In the genomic region with DNA sequence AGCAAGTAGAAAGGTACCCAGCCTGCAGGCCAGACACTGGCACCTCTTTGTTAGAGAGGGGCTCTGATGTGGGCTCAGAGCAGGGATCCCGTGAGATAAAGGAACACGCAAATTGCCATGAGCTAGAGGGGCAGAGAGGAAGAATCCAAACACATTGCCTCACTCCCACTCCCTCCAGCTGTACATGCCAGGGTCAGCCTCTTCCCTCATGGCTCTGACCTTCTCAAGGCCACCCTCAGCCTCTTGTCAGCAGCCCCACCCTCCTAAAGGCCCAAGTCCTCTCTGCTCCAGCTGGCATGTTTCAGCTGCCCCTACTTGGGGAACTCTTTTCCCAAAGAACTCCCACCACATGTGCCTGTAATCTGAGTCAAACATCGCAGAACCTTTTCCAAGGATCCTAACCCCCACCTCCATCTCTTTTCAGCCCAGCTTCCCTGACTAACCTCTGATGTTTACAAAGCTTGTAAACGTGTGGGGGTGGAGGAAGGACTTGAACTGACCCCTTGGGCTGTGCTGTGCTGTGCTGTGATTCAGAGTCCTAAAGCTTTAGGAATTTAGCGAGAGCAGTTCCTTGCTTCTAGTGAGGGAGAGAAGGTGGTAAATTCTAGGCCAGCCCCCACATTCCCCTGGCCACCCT, we compare ENCODE assay signal across 1 cellular context.
A peak's percentile ranks its signal among the peaks of the same experiment; 100 is the strongest.
TF ChIP-seq lines count a peak whose summit lies in the region.

No MANE protein-coding gene starts in this region.

TF ChIP-seq in HepG2, 621 proteins besides CTCF, POLR2A, EP300 and RAD21 (continued from another document and continues in another):
- TF ChIP-seq PRPF4 (IDR thresholded peaks at IDR 0.05; ENCODE audit: low read depth, low read length, poor library complexity, severe bottlenecking) (no peak), PAF1 (CRISPR knock-in tag; IDR thresholded peaks at IDR 0.05) (no peak), ZSCAN25 (CRISPR knock-in tag; IDR thresholded peaks at IDR 0.05) (no peak), NPAS2 (CRISPR knock-in tag; IDR thresholded peaks at IDR 0.05; ENCODE audit: borderline replicate concordance) (no peak), RBM39 (IDR thresholded peaks at IDR 0.05; ENCODE audit: low read depth, low read length, poor library complexity, severe bottlenecking) (no peak), ZNF121 (CRISPR knock-in tag; IDR thresholded peaks at IDR 0.05) (no peak), ZNF547 (CRISPR knock-in tag; IDR thresholded peaks at IDR 0.05) (no peak), PLRG1 (conservative IDR thresholded peaks at IDR 0.05) (no peak), KAT7 (CRISPR knock-in tag; IDR thresholded peaks at IDR 0.05; ENCODE audit: borderline replicate concordance) (no peak), NR2F2 (IDR thresholded peaks at IDR 0.05; ENCODE audit: borderline replicate concordance, low read depth) (no peak), ZFP41 (CRISPR knock-in tag; IDR thresholded peaks at IDR 0.05; ENCODE audit: borderline replicate concordance) (no peak), ZNF431 (CRISPR knock-in tag; IDR thresholded peaks at IDR 0.05; ENCODE audit: borderline replicate concordance, low read depth) (no peak), KLF6 (CRISPR knock-in tag; IDR thresholded peaks at IDR 0.05) (no peak), DPF2 (CRISPR knock-in tag; IDR thresholded peaks at IDR 0.05; ENCODE audit: borderline replicate concordance, low read depth) (no peak), ZNF160 (CRISPR knock-in tag; IDR thresholded peaks at IDR 0.05) (no peak), DNMT1 (CRISPR knock-in tag; IDR thresholded peaks at IDR 0.05) (no peak), SMAD1 (CRISPR knock-in tag; IDR thresholded peaks at IDR 0.05; ENCODE audit: borderline replicate concordance, low read depth) (no peak), TP53 (CRISPR knock-in tag; conservative IDR thresholded peaks at IDR 0.05) (no peak), ZFX (CRISPR knock-in tag; IDR thresholded peaks at IDR 0.05; ENCODE audit: low read depth) (peak; percentile 28; the same call in 1 of the 2 replicates), ZNF747 (CRISPR knock-in tag; IDR thresholded peaks at IDR 0.05; ENCODE audit: borderline replicate concordance) (0 out of 2 replicates have a peak, but pooled peaks have one; percentile 31), ZNF446 (CRISPR knock-in tag; IDR thresholded peaks at IDR 0.05) (no peak), YY1 (IDR thresholded peaks at IDR 0.05; ENCODE audit: insufficient read depth, insufficient replicate concordance, low read depth, low read length) (no peak), MAFK (conservative IDR thresholded peaks at IDR 0.05 in 1 of 2, IDR thresholded peaks at IDR 0.05 in 1 of 2; ENCODE audit: low read length in 2 of 2) (no peak), ZNF224 (CRISPR knock-in tag; IDR thresholded peaks at IDR 0.05) (no peak), ZNF629 (CRISPR knock-in tag; conservative IDR thresholded peaks at IDR 0.05) (no peak), TOPORS (CRISPR knock-in tag; IDR thresholded peaks at IDR 0.05) (no peak), ZNF510 (CRISPR knock-in tag; IDR thresholded peaks at IDR 0.05; ENCODE audit: low read depth) (no peak), ZFY (CRISPR knock-in tag; IDR thresholded peaks at IDR 0.05) (no peak), SAFB2 (CRISPR knock-in tag; IDR thresholded peaks at IDR 0.05; ENCODE audit: borderline replicate concordance, low read depth) (no peak), ZNF34 (CRISPR knock-in tag; IDR thresholded peaks at IDR 0.05; ENCODE audit: borderline replicate concordance) (no peak), ZNF232 (CRISPR knock-in tag; IDR thresholded peaks at IDR 0.05; ENCODE audit: borderline replicate concordance) (no peak), ZNF451 (CRISPR knock-in tag; IDR thresholded peaks at IDR 0.05) (no peak), SRF (IDR thresholded peaks at IDR 0.05; ENCODE audit: low read depth, low read length) (no peak), ZNF337 (CRISPR knock-in tag; IDR thresholded peaks at IDR 0.05; ENCODE audit: borderline replicate concordance, low read depth) (no peak), ARNT2 (CRISPR knock-in tag; IDR thresholded peaks at IDR 0.05; ENCODE audit: low read depth) (no peak), CENPT (CRISPR knock-in tag; IDR thresholded peaks at IDR 0.05; ENCODE audit: low read depth) (no peak), IKZF4 (CRISPR knock-in tag; IDR thresholded peaks at IDR 0.05; ENCODE audit: borderline replicate concordance, low read depth, not compliant biosample characterization) (no peak), FOXA3 (CRISPR knock-in tag; IDR thresholded peaks at IDR 0.05) (peak; percentile 71)
- TF ChIP-seq, protein P1, sequence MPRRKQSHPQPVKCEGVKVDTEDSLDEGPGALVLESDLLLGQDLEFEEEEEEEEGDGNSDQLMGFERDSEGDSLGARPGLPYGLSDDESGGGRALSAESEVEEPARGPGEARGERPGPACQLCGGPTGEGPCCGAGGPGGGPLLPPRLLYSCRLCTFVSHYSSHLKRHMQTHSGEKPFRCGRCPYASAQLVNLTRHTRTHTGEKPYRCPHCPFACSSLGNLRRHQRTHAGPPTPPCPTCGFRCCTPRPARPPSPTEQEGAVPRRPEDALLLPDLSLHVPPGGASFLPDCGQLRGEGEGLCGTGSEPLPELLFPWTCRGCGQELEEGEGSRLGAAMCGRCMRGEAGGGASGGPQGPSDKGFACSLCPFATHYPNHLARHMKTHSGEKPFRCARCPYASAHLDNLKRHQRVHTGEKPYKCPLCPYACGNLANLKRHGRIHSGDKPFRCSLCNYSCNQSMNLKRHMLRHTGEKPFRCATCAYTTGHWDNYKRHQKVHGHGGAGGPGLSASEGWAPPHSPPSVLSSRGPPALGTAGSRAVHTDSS (CRISPR knock-in tag; conservative IDR thresholded peaks at IDR 0.05), result no peak
- TF ChIP-seq, protein P2, sequence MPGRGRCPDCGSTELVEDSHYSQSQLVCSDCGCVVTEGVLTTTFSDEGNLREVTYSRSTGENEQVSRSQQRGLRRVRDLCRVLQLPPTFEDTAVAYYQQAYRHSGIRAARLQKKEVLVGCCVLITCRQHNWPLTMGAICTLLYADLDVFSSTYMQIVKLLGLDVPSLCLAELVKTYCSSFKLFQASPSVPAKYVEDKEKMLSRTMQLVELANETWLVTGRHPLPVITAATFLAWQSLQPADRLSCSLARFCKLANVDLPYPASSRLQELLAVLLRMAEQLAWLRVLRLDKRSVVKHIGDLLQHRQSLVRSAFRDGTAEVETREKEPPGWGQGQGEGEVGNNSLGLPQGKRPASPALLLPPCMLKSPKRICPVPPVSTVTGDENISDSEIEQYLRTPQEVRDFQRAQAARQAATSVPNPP (CRISPR knock-in tag; IDR thresholded peaks at IDR 0.05), result no peak
- TF ChIP-seq, protein P3, sequence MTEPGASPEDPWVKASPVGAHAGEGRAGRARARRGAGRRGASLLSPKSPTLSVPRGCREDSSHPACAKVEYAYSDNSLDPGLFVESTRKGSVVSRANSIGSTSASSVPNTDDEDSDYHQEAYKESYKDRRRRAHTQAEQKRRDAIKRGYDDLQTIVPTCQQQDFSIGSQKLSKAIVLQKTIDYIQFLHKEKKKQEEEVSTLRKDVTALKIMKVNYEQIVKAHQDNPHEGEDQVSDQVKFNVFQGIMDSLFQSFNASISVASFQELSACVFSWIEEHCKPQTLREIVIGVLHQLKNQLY (CRISPR knock-in tag; IDR thresholded peaks at IDR 0.05), result peak; percentile 93
- TF ChIP-seq, protein P4, sequence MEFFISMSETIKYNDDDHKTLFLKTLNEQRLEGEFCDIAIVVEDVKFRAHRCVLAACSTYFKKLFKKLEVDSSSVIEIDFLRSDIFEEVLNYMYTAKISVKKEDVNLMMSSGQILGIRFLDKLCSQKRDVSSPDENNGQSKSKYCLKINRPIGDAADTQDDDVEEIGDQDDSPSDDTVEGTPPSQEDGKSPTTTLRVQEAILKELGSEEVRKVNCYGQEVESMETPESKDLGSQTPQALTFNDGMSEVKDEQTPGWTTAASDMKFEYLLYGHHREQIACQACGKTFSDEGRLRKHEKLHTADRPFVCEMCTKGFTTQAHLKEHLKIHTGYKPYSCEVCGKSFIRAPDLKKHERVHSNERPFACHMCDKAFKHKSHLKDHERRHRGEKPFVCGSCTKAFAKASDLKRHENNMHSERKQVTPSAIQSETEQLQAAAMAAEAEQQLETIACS (CRISPR knock-in tag; IDR thresholded peaks at IDR 0.05), result no peak
- TF ChIP-seq, protein P5, sequence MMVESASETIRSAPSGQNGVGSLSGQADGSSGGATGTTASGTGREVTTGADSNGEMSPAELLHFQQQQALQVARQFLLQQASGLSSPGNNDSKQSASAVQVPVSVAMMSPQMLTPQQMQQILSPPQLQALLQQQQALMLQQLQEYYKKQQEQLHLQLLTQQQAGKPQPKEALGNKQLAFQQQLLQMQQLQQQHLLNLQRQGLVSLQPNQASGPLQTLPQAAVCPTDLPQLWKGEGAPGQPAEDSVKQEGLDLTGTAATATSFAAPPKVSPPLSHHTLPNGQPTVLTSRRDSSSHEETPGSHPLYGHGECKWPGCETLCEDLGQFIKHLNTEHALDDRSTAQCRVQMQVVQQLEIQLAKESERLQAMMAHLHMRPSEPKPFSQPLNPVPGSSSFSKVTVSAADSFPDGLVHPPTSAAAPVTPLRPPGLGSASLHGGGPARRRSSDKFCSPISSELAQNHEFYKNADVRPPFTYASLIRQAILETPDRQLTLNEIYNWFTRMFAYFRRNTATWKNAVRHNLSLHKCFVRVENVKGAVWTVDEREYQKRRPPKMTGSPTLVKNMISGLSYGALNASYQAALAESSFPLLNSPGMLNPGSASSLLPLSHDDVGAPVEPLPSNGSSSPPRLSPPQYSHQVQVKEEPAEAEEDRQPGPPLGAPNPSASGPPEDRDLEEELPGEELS (CRISPR knock-in tag; IDR thresholded peaks at IDR 0.05), result 0 out of 2 replicates have a peak, but pooled peaks have one; percentile 6
- TF ChIP-seq, protein P6, sequence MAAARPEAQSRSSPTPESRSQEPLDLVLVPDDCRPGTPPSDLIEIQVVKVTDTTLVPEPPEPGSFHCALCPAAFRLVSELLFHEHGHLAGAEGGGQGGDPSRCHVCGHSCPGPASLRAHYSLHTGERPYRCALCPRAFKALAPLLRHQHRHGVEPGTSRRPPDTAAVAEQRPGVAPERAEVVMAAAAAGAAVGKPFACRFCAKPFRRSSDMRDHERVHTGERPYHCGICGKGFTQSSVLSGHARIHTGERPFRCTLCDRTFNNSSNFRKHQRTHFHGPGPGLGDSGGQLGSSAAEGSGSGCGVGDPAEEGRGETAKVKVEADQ (CRISPR knock-in tag; IDR thresholded peaks at IDR 0.05; ENCODE audit: borderline replicate concordance), result no peak
- TF ChIP-seq, protein P7, sequence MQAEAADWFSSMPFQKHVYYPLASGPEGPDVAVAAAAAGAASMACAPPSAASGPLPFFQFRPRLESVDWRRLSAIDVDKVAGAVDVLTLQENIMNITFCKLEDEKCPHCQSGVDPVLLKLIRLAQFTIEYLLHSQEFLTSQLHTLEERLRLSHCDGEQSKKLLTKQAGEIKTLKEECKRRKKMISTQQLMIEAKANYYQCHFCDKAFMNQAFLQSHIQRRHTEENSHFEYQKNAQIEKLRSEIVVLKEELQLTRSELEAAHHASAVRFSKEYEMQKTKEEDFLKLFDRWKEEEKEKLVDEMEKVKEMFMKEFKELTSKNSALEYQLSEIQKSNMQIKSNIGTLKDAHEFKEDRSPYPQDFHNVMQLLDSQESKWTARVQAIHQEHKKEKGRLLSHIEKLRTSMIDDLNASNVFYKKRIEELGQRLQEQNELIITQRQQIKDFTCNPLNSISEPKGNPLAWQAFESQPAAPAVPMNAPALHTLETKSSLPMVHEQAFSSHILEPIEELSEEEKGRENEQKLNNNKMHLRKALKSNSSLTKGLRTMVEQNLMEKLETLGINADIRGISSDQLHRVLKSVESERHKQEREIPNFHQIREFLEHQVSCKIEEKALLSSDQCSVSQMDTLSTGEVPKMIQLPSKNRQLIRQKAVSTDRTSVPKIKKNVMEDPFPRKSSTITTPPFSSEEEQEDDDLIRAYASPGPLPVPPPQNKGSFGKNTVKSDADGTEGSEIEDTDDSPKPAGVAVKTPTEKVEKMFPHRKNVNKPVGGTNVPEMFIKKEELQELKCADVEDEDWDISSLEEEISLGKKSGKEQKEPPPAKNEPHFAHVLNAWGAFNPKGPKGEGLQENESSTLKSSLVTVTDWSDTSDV (CRISPR knock-in tag; IDR thresholded peaks at IDR 0.05), result no peak
- TF ChIP-seq, protein P8, sequence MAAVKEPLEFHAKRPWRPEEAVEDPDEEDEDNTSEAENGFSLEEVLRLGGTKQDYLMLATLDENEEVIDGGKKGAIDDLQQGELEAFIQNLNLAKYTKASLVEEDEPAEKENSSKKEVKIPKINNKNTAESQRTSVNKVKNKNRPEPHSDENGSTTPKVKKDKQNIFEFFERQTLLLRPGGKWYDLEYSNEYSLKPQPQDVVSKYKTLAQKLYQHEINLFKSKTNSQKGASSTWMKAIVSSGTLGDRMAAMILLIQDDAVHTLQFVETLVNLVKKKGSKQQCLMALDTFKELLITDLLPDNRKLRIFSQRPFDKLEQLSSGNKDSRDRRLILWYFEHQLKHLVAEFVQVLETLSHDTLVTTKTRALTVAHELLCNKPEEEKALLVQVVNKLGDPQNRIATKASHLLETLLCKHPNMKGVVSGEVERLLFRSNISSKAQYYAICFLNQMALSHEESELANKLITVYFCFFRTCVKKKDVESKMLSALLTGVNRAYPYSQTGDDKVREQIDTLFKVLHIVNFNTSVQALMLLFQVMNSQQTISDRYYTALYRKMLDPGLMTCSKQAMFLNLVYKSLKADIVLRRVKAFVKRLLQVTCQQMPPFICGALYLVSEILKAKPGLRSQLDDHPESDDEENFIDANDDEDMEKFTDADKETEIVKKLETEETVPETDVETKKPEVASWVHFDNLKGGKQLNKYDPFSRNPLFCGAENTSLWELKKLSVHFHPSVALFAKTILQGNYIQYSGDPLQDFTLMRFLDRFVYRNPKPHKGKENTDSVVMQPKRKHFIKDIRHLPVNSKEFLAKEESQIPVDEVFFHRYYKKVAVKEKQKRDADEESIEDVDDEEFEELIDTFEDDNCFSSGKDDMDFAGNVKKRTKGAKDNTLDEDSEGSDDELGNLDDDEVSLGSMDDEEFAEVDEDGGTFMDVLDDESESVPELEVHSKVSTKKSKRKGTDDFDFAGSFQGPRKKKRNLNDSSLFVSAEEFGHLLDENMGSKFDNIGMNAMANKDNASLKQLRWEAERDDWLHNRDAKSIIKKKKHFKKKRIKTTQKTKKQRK (IDR thresholded peaks at IDR 0.05; ENCODE audit: low read length), result no peak
- TF ChIP-seq, protein P9, sequence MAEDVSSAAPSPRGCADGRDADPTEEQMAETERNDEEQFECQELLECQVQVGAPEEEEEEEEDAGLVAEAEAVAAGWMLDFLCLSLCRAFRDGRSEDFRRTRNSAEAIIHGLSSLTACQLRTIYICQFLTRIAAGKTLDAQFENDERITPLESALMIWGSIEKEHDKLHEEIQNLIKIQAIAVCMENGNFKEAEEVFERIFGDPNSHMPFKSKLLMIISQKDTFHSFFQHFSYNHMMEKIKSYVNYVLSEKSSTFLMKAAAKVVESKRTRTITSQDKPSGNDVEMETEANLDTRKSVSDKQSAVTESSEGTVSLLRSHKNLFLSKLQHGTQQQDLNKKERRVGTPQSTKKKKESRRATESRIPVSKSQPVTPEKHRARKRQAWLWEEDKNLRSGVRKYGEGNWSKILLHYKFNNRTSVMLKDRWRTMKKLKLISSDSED (CRISPR knock-in tag; IDR thresholded peaks at IDR 0.05), result no peak
- TF ChIP-seq, protein P10, sequence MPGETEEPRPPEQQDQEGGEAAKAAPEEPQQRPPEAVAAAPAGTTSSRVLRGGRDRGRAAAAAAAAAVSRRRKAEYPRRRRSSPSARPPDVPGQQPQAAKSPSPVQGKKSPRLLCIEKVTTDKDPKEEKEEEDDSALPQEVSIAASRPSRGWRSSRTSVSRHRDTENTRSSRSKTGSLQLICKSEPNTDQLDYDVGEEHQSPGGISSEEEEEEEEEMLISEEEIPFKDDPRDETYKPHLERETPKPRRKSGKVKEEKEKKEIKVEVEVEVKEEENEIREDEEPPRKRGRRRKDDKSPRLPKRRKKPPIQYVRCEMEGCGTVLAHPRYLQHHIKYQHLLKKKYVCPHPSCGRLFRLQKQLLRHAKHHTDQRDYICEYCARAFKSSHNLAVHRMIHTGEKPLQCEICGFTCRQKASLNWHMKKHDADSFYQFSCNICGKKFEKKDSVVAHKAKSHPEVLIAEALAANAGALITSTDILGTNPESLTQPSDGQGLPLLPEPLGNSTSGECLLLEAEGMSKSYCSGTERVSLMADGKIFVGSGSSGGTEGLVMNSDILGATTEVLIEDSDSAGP (CRISPR knock-in tag; IDR thresholded peaks at IDR 0.05; ENCODE audit: borderline replicate concordance), result peak; percentile 33; the same call in 1 of the 2 replicates
